17 cellular contexts compared by ENCODE assay signal in genomic region chr14:88749139-88749538, GRCh38. TPM values are rescaled to one million over a fixed set of nuclear protein-coding genes. Genes with fewer than 3 reads are reported as not detected.
DNase-seq lines count a peak whose midpoint lies in the region; ATAC-seq, FAIRE-seq and TF ChIP-seq lines count a peak whose summit lies in the region.
"Had no signal": no experiment of that assay in that cellular context is flagged by ENCODE, and none has a peak within 500 bp of the region (broad histone marks: within the 10 kb centered on the region; RNA-seq: fewer than 3 reads in every experiment).

No MANE protein-coding gene starts in this region.

- TF ChIP-seq POLR2A in HepG2 (IDR thresholded peaks at IDR 0.05; ENCODE audit: insufficient read depth in 1 of 2, low read depth in 2 of 2, low read length in 2 of 2) (no peak), right lobe of liver (IDR thresholded peaks at IDR 0.05) (no peak)

- no peaks in the 10 kb centered on the region for H3K4me1 Mint-ChIP-seq in stimulated activated effector memory CD8-positive, alpha-beta T cell treated with anti-CD3 and anti-CD28 coated beads, Interleukin-12 subunit alpha, Interleukin-12 subunit beta, amount 100 ng/mL, for 72 hours
- H3K4me1 Mint-ChIP-seq: CD4-positive, CD25-positive, alpha-beta regulatory T cell; H9 had no signal

- TF ChIP-seq EP300 in HepG2 (IDR thresholded peaks at IDR 0.05; ENCODE audit: low read depth in 2 of 2, low read length in 2 of 2) (no peak), HepG2 (CRISPR knock-in tag; IDR thresholded peaks at IDR 0.05; ENCODE audit: borderline replicate concordance) (no peak)

- H3K9me3 ChIP-seq in HepG2 (ENCODE audit: low read length) = no peaks in the 10 kb centered on the region
- no peaks in the 10 kb centered on the region for H3K9me3 ChIP-seq in right lobe of liver
- H3K9me3 ChIP-seq: BE2C had no signal

- H3K9ac ChIP-seq in HepG2 (ENCODE audit: insufficient read depth, low read depth, low read length) = no peak overlapping the region

- no peaks in the 10 kb centered on the region for H4K20me1 ChIP-seq in HepG2 (ENCODE audit: insufficient read depth, low read length)

- TF ChIP-seq CTCF in HepG2 (CRISPR knock-in tag; IDR thresholded peaks at IDR 0.05) (no peak), right lobe of liver (IDR thresholded peaks at IDR 0.05) (no peak)

- FAIRE-seq in HepG2 (lab: Jason Lieb, UNC) = no peak

- no peak overlapping the region for H2AFZ ChIP-seq in HepG2 (ENCODE audit: low read length)

- POLR2A ChIA-PET in HepG2 (lab: Yijun Ruan, JAX) = no interaction called here

- peaks cover 13% of the 10 kb centered on the region for H3K36me3 Mint-ChIP-seq in stimulated activated effector memory CD8-positive, alpha-beta T cell treated with anti-CD3 and anti-CD28 coated beads, Interleukin-12 subunit alpha, Interleukin-12 subunit beta, amount 100 ng/mL, for 72 hours

- no peaks in the 10 kb centered on the region for H3K79me2 ChIP-seq in HepG2 (ENCODE audit: insufficient read depth, low read length)

- H3K9me3 Mint-ChIP-seq in stimulated activated effector memory CD8-positive, alpha-beta T cell treated with anti-CD3 and anti-CD28 coated beads, Interleukin-12 subunit alpha, Interleukin-12 subunit beta, amount 100 ng/mL, for 72 hours = no peaks in the 10 kb centered on the region
- H3K9me3 Mint-ChIP-seq: CD4-positive, CD25-positive, alpha-beta regulatory T cell; H9 had no signal

- ATAC-seq in HepG2 (no peak), right lobe of liver (no peak), esophagus mucosa (peak; percentile 75), HG02678 (IDR thresholded peaks at IDR 0.05; ENCODE audit: unreplicated experiment) (no peak)
- ATAC-seq in stimulated activated effector memory CD8-positive, alpha-beta T cell treated with anti-CD3 and anti-CD28 coated beads, Interleukin-12 subunit alpha, Interleukin-12 subunit beta, amount 100 ng/mL, for 72 hours = peak; percentile 34

- H3K4me1 ChIP-seq in HepG2 (ENCODE audit: insufficient read depth, low read length) (no peaks in the 10 kb centered on the region), right lobe of liver (peaks cover 0 to 3% (median 0%) of the 10 kb centered on the region in 4 donors)

- BruUV-seq in HepG2 (replicated peaks; lab: Mats Ljungman, UMichigan) = no TSS peak

- no peak overlapping the region for H3K27ac ChIP-seq in HepG2 (ENCODE audit: extremely low read length, insufficient read depth, low read length)
- H3K27ac ChIP-seq in right lobe of liver = no peak overlapping the region

- H3K4me3 Mint-ChIP-seq in stimulated activated effector memory CD8-positive, alpha-beta T cell treated with anti-CD3 and anti-CD28 coated beads, Interleukin-12 subunit alpha, Interleukin-12 subunit beta, amount 100 ng/mL, for 72 hours = no peak overlapping the region
- H3K4me3 Mint-ChIP-seq: CD4-positive, CD25-positive, alpha-beta regulatory T cell; H9 had no signal

- no peak overlapping the region for H3K4me2 ChIP-seq in HepG2 (ENCODE audit: low read depth, low read length)

- H3K4me3 ChIP-seq in HepG2 (replicated peaks in 1 of 3; ENCODE audit: insufficient read depth in 1 of 3, low read depth in 2 of 3, low read length in 3 of 3) (no peak overlapping the region), right lobe of liver (no peak overlapping the region)

- DNase-seq in HepG2 (ENCODE audit: low spot score) (no peak), right lobe of liver (no peak), RPMI8226 (peak; percentile 31), mesenteric fat pad (ENCODE audit: low spot score) (no peak), putamen (ENCODE audit: low spot score) (no peak)
- no peak for DNase-seq in stimulated activated effector memory CD8-positive, alpha-beta T cell treated with anti-CD3 and anti-CD28 coated beads, Interleukin-12 subunit alpha, Interleukin-12 subunit beta, amount 100 ng/mL, for 72 hours (ENCODE audit: low spot score in 2 of 2)
- DNase-seq: BE2C; CD4-positive, CD25-positive, alpha-beta regulatory T cell; H9; KBM-7; NCI-H187; NCI-H226; NCI-H524; Right ventricle myocardium superior; SW 1271 had no signal

- H3K36me3 ChIP-seq in HepG2 (replicated peaks in 1 of 2; ENCODE audit: control insufficient read depth in 1 of 2, insufficient read depth in 2 of 2, low read length in 2 of 2) = no peaks in the 10 kb centered on the region
- no peaks in the 10 kb centered on the region for H3K36me3 ChIP-seq in right lobe of liver

- H3K27me3 ChIP-seq in HepG2 (ENCODE audit: control insufficient read depth in 1 of 2, insufficient read depth in 2 of 2, low read length in 2 of 2) (no peaks in the 10 kb centered on the region; a peak in 1 of 5 replicates), right lobe of liver (no peaks in the 10 kb centered on the region)
- H3K27me3 ChIP-seq: BE2C had no signal

- WGBS in HepG2 (ENCODE audit: low lambda C conversion rate) = 5% methylated on average over 1 of the region's 1 CpG
- WGBS in right lobe of liver (ENCODE audit: insufficient coverage, low coverage, low lambda C conversion rate, missing lambda C conversion rate) = 13% methylated on average over 1 of the region's 1 CpG

- no peak overlapping the region for H3K27ac Mint-ChIP-seq in stimulated activated effector memory CD8-positive, alpha-beta T cell treated with anti-CD3 and anti-CD28 coated beads, Interleukin-12 subunit alpha, Interleukin-12 subunit beta, amount 100 ng/mL, for 72 hours
- H3K27ac Mint-ChIP-seq: CD4-positive, CD25-positive, alpha-beta regulatory T cell; H9 had no signal

- in situ Hi-C loops in HepG2 (cut with HindIII; ENCODE audit: extremely low pct_ligation_motif_present, low pct_unique_long_range_greater_than_20kb) = no loop called here

- no peak for TF ChIP-seq RAD21 in HepG2 (CRISPR knock-in tag; IDR thresholded peaks at IDR 0.05)

- intact Hi-C loops in HepG2 (cut with micrococcal nuclease; ENCODE audit: unreplicated experiment) = no loop called here
- intact Hi-C loops in right lobe of liver (cut with DNase I) = no loop called here

- CTCF ChIA-PET in HepG2 (lab: Yijun Ruan, JAX; ENCODE audit: low intra/inter-chr PET ratio, low total read pairs) = no interaction called here

TF ChIP-seq in HepG2, 621 proteins besides CTCF, POLR2A, EP300 and RAD21:
- no peak for TF ChIP-seq HDAC2 (CRISPR knock-in tag; IDR thresholded peaks at IDR 0.05)
- TF ChIP-seq MAFF (IDR thresholded peaks at IDR 0.05; ENCODE audit: low read depth, low read length) = peak; percentile 74
- TF ChIP-seq MAFK (conservative IDR thresholded peaks at IDR 0.05 in 1 of 2, IDR thresholded peaks at IDR 0.05 in 1 of 2; ENCODE audit: low read length in 2 of 2) = peak; percentile 23 to 71; a peak in 2 of 4 replicates

RNA-seq across cellular contexts. Expression of gene EML5, which starts 43.6 kb away (rescaled TPM):
- total RNA-seq in HepG2 (2016; rRNA removed; fragmentation: Illumina TruSeq; extraction: Trizol) (0.11 and 0.13 TPM in 2 replicates), right lobe of liver (1 to 10 TPM in 1 of 6 experiments, under 1 TPM in 5; 0.07 to 1.7 (median 0.24) TPM), esophagus mucosa (1.4 TPM), mesenteric fat pad (0.13 TPM)
- 0.09 and 0.10 TPM in 2 replicates for total RNA-seq in HepG2 (2016; cell fraction: cytosol; rRNA removed; fragmentation: Illumina TruSeq; extraction: Trizol; ENCODE audit: low read depth)
- 0.10 and 0.11 TPM in 2 replicates for total RNA-seq in HepG2 (2016; cell fraction: insoluble cytoplasmic fraction; rRNA removed; fragmentation: Illumina TruSeq; extraction: Trizol)
- total RNA-seq in HepG2 (2016; cell fraction: membrane; rRNA removed; fragmentation: Illumina TruSeq; extraction: Trizol) = 0.03 and 0.12 TPM in 2 replicates
- total RNA-seq in HepG2 (2016; cell fraction: nucleus; rRNA removed; fragmentation: Illumina TruSeq; extraction: Trizol) = 0.16 and 0.60 TPM in 2 replicates
- not detected in 2 replicates for polyA plus RNA-seq in HepG2 (2011; rRNA removed)
- polyA plus RNA-seq in HepG2 (2011; cell fraction: cytosol; rRNA removed) = not detected in 2 replicates
- polyA plus RNA-seq in HepG2 (2011; cell fraction: nucleus; rRNA removed) = 0.07 TPM in 1 of 2 replicates, not detected in the other
- 0.05 TPM in 1 of 2 replicates, not detected in the other for polyA plus RNA-seq in HepG2 (2012)
- polyA plus RNA-seq in HepG2 (2016; cell fraction: cytosol; fragmentation: Illumina TruSeq; extraction: Trizol; ENCODE audit: low read depth) = not detected in 2 replicates
- polyA plus RNA-seq in HepG2 (2016; cell fraction: insoluble cytoplasmic fraction; fragmentation: Illumina TruSeq; extraction: Trizol; ENCODE audit: low read depth) = 0.08 TPM in 1 of 2 replicates, not detected in the other
- polyA plus RNA-seq in HepG2 (2016; cell fraction: membrane; fragmentation: Illumina TruSeq; extraction: Trizol; ENCODE audit: low read depth) = not detected in 2 replicates
- polyA plus RNA-seq in HepG2 (2016; cell fraction: nucleus; fragmentation: Illumina TruSeq; extraction: Trizol; ENCODE audit: insufficient read depth, low read depth) = 0.04 and 0.12 TPM in 2 replicates
- polyA minus RNA-seq in HepG2 (2011; rRNA and poly(A)+ RNA removed; ENCODE audit: low replicate concordance) = 10.8 TPM in 1 of 2 replicates, not detected in the other
- not detected in 2 replicates for polyA minus RNA-seq in HepG2 (2011; cell fraction: cytosol; rRNA and poly(A)+ RNA removed)
- polyA minus RNA-seq in HepG2 (2011; cell fraction: nucleus; rRNA and poly(A)+ RNA removed) = 0.13 TPM in 1 of 2 replicates, not detected in the other

Comparison
In these comparisons a context has a peak if more than half of its experiments do, and no peak if none do; other contexts are left out.
1. ATAC-seq: peak in esophagus mucosa (single experiment) and stimulated activated effector memory CD8-positive, alpha-beta T cell treated with anti-CD3 and anti-CD28 coated beads, Interleukin-12 subunit alpha, Interleukin-12 subunit beta, amount 100 ng/mL, for 72 hours (single experiment); none in HepG2 (single experiment), right lobe of liver (0 of 4) and HG02678 (single experiment).